In genomic region chr15:92747047-92747446, GRCh38 we compare ENCODE assay signal across 17 cellular contexts.
"Had no signal": no experiment of that assay in that cellular context is flagged by ENCODE, and none has a peak within 500 bp of the region (broad histone marks: within the 10 kb centered on the region; RNA-seq: fewer than 3 reads in every experiment).

No MANE protein-coding gene starts in this region.

- H3K9me3 Mint-ChIP-seq: natural killer cell had no signal

- DNase-seq: activated CD4-positive, alpha-beta T cell treated with anti-CD3 and anti-CD28 coated beads for 1 hour; activated CD4-positive, alpha-beta T cell treated with anti-CD3 and anti-CD28 coated beads, Interleukin-2, amount 50 U/mL, for 48 hours; activated CD8-positive, alpha-beta memory T cell treated with anti-CD3 and anti-CD28 coated beads, Interleukin-2, amount 10 ng/mL, durations not matched to agents 7 days and 5 days; activated gamma-delta T cell; activated T-cell treated with anti-CD3 and anti-CD28 coated beads, Interleukin-2, amount 50 U/mL, for 48 hours; brain microvascular endothelial cell; cerebellar nuclear complex; dermis blood vessel endothelial cell; esophagus squamous epithelium; foreskin keratinocyte; natural killer cell; occipital lobe; sigmoid colon; stimulated activated CD4-positive, alpha-beta T cell treated with anti-CD3 and anti-CD28 coated beads, Interleukin-2, amount 100 ng/mL, for 24 hours; stimulated activated naive CD4-positive, alpha-beta T cell treated with Interleukin-2 at 50 U/mL for 16 hours had no signal

- H3K27ac Mint-ChIP-seq: activated CD8-positive, alpha-beta memory T cell treated with anti-CD3 and anti-CD28 coated beads, Interleukin-2, amount 10 ng/mL, durations not matched to agents 7 days and 5 days; activated naive CD8-positive, alpha-beta T cell; natural killer cell; progenitor cell of endocrine pancreas had no signal

- H3K4me3 Mint-ChIP-seq: activated CD8-positive, alpha-beta memory T cell treated with anti-CD3 and anti-CD28 coated beads, Interleukin-2, amount 10 ng/mL, durations not matched to agents 7 days and 5 days; activated naive CD8-positive, alpha-beta T cell; natural killer cell had no signal

- ATAC-seq: activated CD8-positive, alpha-beta memory T cell treated with anti-CD3 and anti-CD28 coated beads, Interleukin-2, amount 10 ng/mL, durations not matched to agents 7 days and 5 days; foreskin keratinocyte; natural killer cell had no signal

- H3K27me3 Mint-ChIP-seq: activated CD8-positive, alpha-beta memory T cell treated with anti-CD3 and anti-CD28 coated beads, Interleukin-2, amount 10 ng/mL, durations not matched to agents 7 days and 5 days; progenitor cell of endocrine pancreas had no signal

- H3K36me3 Mint-ChIP-seq: activated CD8-positive, alpha-beta memory T cell treated with anti-CD3 and anti-CD28 coated beads, Interleukin-2, amount 10 ng/mL, durations not matched to agents 7 days and 5 days; activated naive CD8-positive, alpha-beta T cell; natural killer cell had no signal

- H3K4me1 Mint-ChIP-seq: activated CD8-positive, alpha-beta memory T cell treated with anti-CD3 and anti-CD28 coated beads, Interleukin-2, amount 10 ng/mL, durations not matched to agents 7 days and 5 days; natural killer cell had no signal
